In genomic region chr9:69078069-69078468, GRCh38 we compare ENCODE assay signal across 17 cellular contexts. TPM values are rescaled to one million over a fixed set of nuclear protein-coding genes. Genes with fewer than 3 reads are reported as not detected.
DNase-seq lines count a peak whose midpoint lies in the region; ATAC-seq and TF ChIP-seq lines count a peak whose summit lies in the region.
"Had no signal": no experiment of that assay in that cellular context is flagged by ENCODE, and none has a peak within 500 bp of the region (broad histone marks: within the 10 kb centered on the region; RNA-seq: fewer than 3 reads in every experiment).

No MANE protein-coding gene starts in this region.

- H4K91ac ChIP-seq in neuronal stem cell (ENCODE audit: low read depth, low read length, poor library complexity): no peak overlapping the region

- H3K27me3 ChIP-seq in CD4-positive, CD25-positive, alpha-beta regulatory T cell (ENCODE audit: control insufficient read depth, insufficient read depth, low read length): no peaks in the 10 kb centered on the region
- H3K27me3 ChIP-seq in ascending aorta: no peaks in the 10 kb centered on the region
- no peaks in the 10 kb centered on the region for H3K27me3 ChIP-seq in left ventricle myocardium inferior (ENCODE audit: low read depth)
- no peaks in the 10 kb centered on the region for H3K27me3 ChIP-seq in neuronal stem cell (ENCODE audit: control insufficient read depth in 3 of 3, insufficient read depth in 3 of 3, low read depth in 1 of 3, low read length in 3 of 3)

- H3K23ac ChIP-seq in neuronal stem cell (ENCODE audit: low read depth, low read length, poor library complexity): no peak overlapping the region

- H2AFZ ChIP-seq in neuronal stem cell (ENCODE audit: low read length): no peak overlapping the region

- H3K27ac Mint-ChIP-seq in CD4-positive, CD25-positive, alpha-beta regulatory T cell: peak overlapping the region in 2 of 3 donors; percentile 5 to 14
- H3K27ac Mint-ChIP-seq in osteocyte (ENCODE audit: unreplicated experiment): peak overlapping the region; percentile 56
- H3K27ac Mint-ChIP-seq: CD14-positive monocyte, IgD-negative memory B cell had no signal

- WGBS in neuronal stem cell (ENCODE audit: extremely low coverage in 2 of 2, insufficient read length in 2 of 2, insufficient replicate concordance in 1 of 2), 2 donors: no CpG with 5 or more reads among the region's 2 CpGs

- no peak overlapping the region for H2BK120ac ChIP-seq in neuronal stem cell (ENCODE audit: low read depth, low read length)

- ATAC-seq in CD4-positive, CD25-positive, alpha-beta regulatory T cell (ENCODE audit: low read depth in 2 of 2): no peak
- ATAC-seq: HCT116 had no signal

- no peak overlapping the region for H3K4me3 ChIP-seq in CD4-positive, CD25-positive, alpha-beta regulatory T cell (ENCODE audit: low read depth, low read length)
- H3K4me3 ChIP-seq in ascending aorta (no peak overlapping the region), left ventricle myocardium inferior (no peak overlapping the region), neuronal stem cell (ENCODE audit: low read length in 2 of 2) (no peak overlapping the region)

- H3K36me3 Mint-ChIP-seq in CD4-positive, CD25-positive, alpha-beta regulatory T cell: peaks cover 13% of the 10 kb centered on the region
- no peaks in the 10 kb centered on the region for H3K36me3 Mint-ChIP-seq in osteocyte (ENCODE audit: unreplicated experiment)

- DNase-seq in CD4-positive, CD25-positive, alpha-beta regulatory T cell: no peak
- DNase-seq in ascending aorta (ENCODE audit: low spot score in 2 of 2) (no peak), left ventricle myocardium inferior (no peak), osteocyte (ENCODE audit: extremely low spot score, unreplicated experiment) (no peak), GM03348 (ENCODE audit: low spot score) (no peak), NCI-H2107 treated with DMSO at 0.1 percent for 48 hours (lab: John Stamatoyannopoulos, UW; ENCODE audit: unreplicated experiment) (no peak), NCI-H2171 (lab: John Stamatoyannopoulos, UW) (no peak), neuronal stem cell (ENCODE audit: low spot score) (no peak)
- DNase-seq: Calu3, DMS79, NCI-H1436 treated with DMSO at 0.1 percent for 48 hours, NCI-H2081, NCI-H2227 treated with DMSO at 0.1 percent for 48 hours had no signal

- H3K27me3 Mint-ChIP-seq in CD4-positive, CD25-positive, alpha-beta regulatory T cell: no peaks in the 10 kb centered on the region
- H3K27me3 Mint-ChIP-seq in osteocyte (ENCODE audit: unreplicated experiment): no peaks in the 10 kb centered on the region
- H3K27me3 Mint-ChIP-seq: IgD-negative memory B cell had no signal

- intact Hi-C loops in ascending aorta (cut with DNase I): loop anchor here (2.0 to 5.0 kb wide), 3 partner anchors 19 to 53 kb away; no protein-coding TSS in a partner anchor
- intact Hi-C loops in left ventricle myocardium inferior (cut with micrococcal nuclease): no loop called here

- no peak for TF ChIP-seq CTCF in ascending aorta (IDR thresholded peaks at IDR 0.05)
- TF ChIP-seq CTCF in left ventricle myocardium inferior (IDR thresholded peaks at IDR 0.05; ENCODE audit: borderline replicate concordance): no peak
- TF ChIP-seq CTCF in osteocyte (IDR thresholded peaks at IDR 0.05): no peak

- no peak overlapping the region for H2AK5ac ChIP-seq in neuronal stem cell (ENCODE audit: low read depth, low read length)

- H3K79me1 ChIP-seq in neuronal stem cell (ENCODE audit: low read depth, low read length): no peaks in the 10 kb centered on the region

- H3K9me3 ChIP-seq in CD4-positive, CD25-positive, alpha-beta regulatory T cell (ENCODE audit: control insufficient read depth in 2 of 2, low read length in 2 of 2): no peaks in the 10 kb centered on the region
- no peaks in the 10 kb centered on the region for H3K9me3 ChIP-seq in ascending aorta
- no peaks in the 10 kb centered on the region for H3K9me3 ChIP-seq in left ventricle myocardium inferior (replicated peaks)
- peaks cover 0 to 4% of the 10 kb centered on the region in 2 donors for H3K9me3 ChIP-seq in neuronal stem cell (replicated peaks in 1 of 2; ENCODE audit: control insufficient read depth in 2 of 2, insufficient read depth in 1 of 2, low read depth in 1 of 2, low read length in 2 of 2)

- H4K8ac ChIP-seq in neuronal stem cell (ENCODE audit: low read depth, low read length): no peak overlapping the region

- no peak overlapping the region for H2BK5ac ChIP-seq in neuronal stem cell (ENCODE audit: low read length)

- H3K4ac ChIP-seq in neuronal stem cell (ENCODE audit: low read length): no peak overlapping the region

- no peaks in the 10 kb centered on the region for H3K4me1 ChIP-seq in CD4-positive, CD25-positive, alpha-beta regulatory T cell (ENCODE audit: control insufficient read depth, insufficient read depth, low read length, poor library complexity, severe bottlenecking)
- H3K4me1 ChIP-seq in ascending aorta (peaks cover 12 to 28% of the 10 kb centered on the region in 2 donors), left ventricle myocardium inferior (peaks cover 58% of the 10 kb centered on the region), neuronal stem cell (ENCODE audit: control insufficient read depth in 2 of 2, insufficient read depth in 1 of 2, low read depth in 1 of 2, low read length in 2 of 2) (no peaks in the 10 kb centered on the region)

- no peak overlapping the region for H3K27ac ChIP-seq in CD4-positive, CD25-positive, alpha-beta regulatory T cell (ENCODE audit: insufficient read depth, low read length, poor library complexity, severe bottlenecking)
- H3K27ac ChIP-seq in ascending aorta (peak overlapping the region; percentile 72 to 73), left ventricle myocardium inferior (replicated peaks) (peak overlapping the region; percentile 92), neuronal stem cell (replicated peaks; ENCODE audit: low read length) (no peak overlapping the region)
- H3K27ac ChIP-seq: RWPE1 had no signal

- H2BK12ac ChIP-seq in neuronal stem cell (ENCODE audit: low read length): no peak overlapping the region

- H3K9ac ChIP-seq in neuronal stem cell (ENCODE audit: low read depth, low read length, poor library complexity): no peak overlapping the region

- H3K18ac ChIP-seq in neuronal stem cell (ENCODE audit: low read length): no peak overlapping the region

- H3K4me2 ChIP-seq in neuronal stem cell (ENCODE audit: insufficient read depth, low read length, poor library complexity, severe bottlenecking): no peak overlapping the region

- no peak overlapping the region for H2BK15ac ChIP-seq in neuronal stem cell (ENCODE audit: low read length)

- H3K9me3 Mint-ChIP-seq in CD4-positive, CD25-positive, alpha-beta regulatory T cell: peaks cover 0 to 9% (median 2%) of the 10 kb centered on the region in 7 donors
- H3K9me3 Mint-ChIP-seq in osteocyte (ENCODE audit: unreplicated experiment): no peaks in the 10 kb centered on the region

- peaks cover 5% of the 10 kb centered on the region for H3K36me3 ChIP-seq in CD4-positive, CD25-positive, alpha-beta regulatory T cell (ENCODE audit: control insufficient read depth, insufficient read depth, low read length)
- H3K36me3 ChIP-seq in ascending aorta (no peaks in the 10 kb centered on the region), left ventricle myocardium inferior (no peaks in the 10 kb centered on the region), neuronal stem cell (replicated peaks in 1 of 2; ENCODE audit: control insufficient read depth in 2 of 2, insufficient read depth in 2 of 2, low read length in 2 of 2) (peaks cover 0 to 5% of the 10 kb centered on the region in 2 donors)

- peaks cover 0 to 4% (median 2%) of the 10 kb centered on the region in 4 donors for H3K4me1 Mint-ChIP-seq in CD4-positive, CD25-positive, alpha-beta regulatory T cell
- peaks cover 22% of the 10 kb centered on the region for H3K4me1 Mint-ChIP-seq in osteocyte (ENCODE audit: unreplicated experiment)
- H3K4me1 Mint-ChIP-seq: CD14-positive monocyte, IgD-negative memory B cell had no signal

- no peak overlapping the region for H3K14ac ChIP-seq in neuronal stem cell (ENCODE audit: low read length)

- no peak overlapping the region for H3K4me3 Mint-ChIP-seq in CD4-positive, CD25-positive, alpha-beta regulatory T cell
- peak overlapping the region; percentile 22 for H3K4me3 Mint-ChIP-seq in osteocyte (ENCODE audit: unreplicated experiment)
- H3K4me3 Mint-ChIP-seq: CD14-positive monocyte, IgD-negative memory B cell had no signal

RNA-seq across cellular contexts. Expression of gene FXN, which starts 42.5 kb away (rescaled TPM):
- 15.4 TPM for total RNA-seq in CD4-positive, CD25-positive, alpha-beta regulatory T cell
- polyA plus RNA-seq in CD4-positive, CD25-positive, alpha-beta regulatory T cell: 10 to 100 TPM; 37.2 to 58.7 (median 50.0) TPM
- total RNA-seq in ascending aorta (not detected), left ventricle myocardium inferior (43.4 TPM), osteocyte (9.8 and 11.2 TPM in 2 replicates)
- polyA plus RNA-seq in neuronal stem cell (2013, experiment 1 of 2): 32.9 TPM
- polyA plus RNA-seq in neuronal stem cell (2013, experiment 2 of 2): 33.9 TPM

Comparison
In these comparisons a context has a peak if more than half of its experiments do, and no peak if none do; other contexts are left out.
1. H3K27ac ChIP-seq: peak in ascending aorta (2 of 2) and left ventricle myocardium inferior (single experiment); none in CD4-positive, CD25-positive, alpha-beta regulatory T cell (single experiment) and neuronal stem cell (single experiment).